8 cellular contexts compared by ENCODE assay signal in genomic region chrX:1451676-1452496, GRCh38. TPM values are rescaled to one million over a fixed set of nuclear protein-coding genes. Genes with fewer than 3 reads are reported as not detected.
A peak's percentile ranks its signal among the peaks of the same experiment; 100 is the strongest.
DNase-seq lines count a peak whose midpoint lies in the region; ATAC-seq and TF ChIP-seq lines count a peak whose summit lies in the region.

No MANE protein-coding gene starts in this region.

- H4K5ac ChIP-seq in mesendoderm (ENCODE audit: low read length) = no peak overlapping the region

- H3K79me2 ChIP-seq in mammary epithelial cell (ENCODE audit: insufficient read depth, low read length) = peaks cover 43% of the 10 kb centered on the region
- H3K79me2 ChIP-seq in mesendoderm (ENCODE audit: control insufficient read depth, insufficient read depth, low read length) = peaks cover 32% of the 10 kb centered on the region

- peak overlapping the region; percentile 99 for H3K56ac ChIP-seq in mesendoderm (ENCODE audit: low read length)

- H3K4ac ChIP-seq in mesendoderm (ENCODE audit: low read depth, low read length) = no peak overlapping the region

- TF ChIP-seq POLR2A in uterus (IDR thresholded peaks at IDR 0.05) = no peak

- H2AK5ac ChIP-seq in mesendoderm (ENCODE audit: low read length) = no peak overlapping the region

- H3K4me1 ChIP-seq in mammary epithelial cell (ENCODE audit: insufficient read depth, low read length) (no peaks in the 10 kb centered on the region), mesendoderm (ENCODE audit: control insufficient read depth, low read depth, low read length) (no peaks in the 10 kb centered on the region), uterus (peaks cover 3 to 10% of the 10 kb centered on the region in 2 donors)

- DNase-seq in Right ventricle myocardium superior = peak; percentile 51
- DNase-seq in cardiac septum (ENCODE audit: low spot score) = no peak
- no peak for DNase-seq in mammary epithelial cell
- DNase-seq in mesendoderm = no peak
- DNase-seq in uterus = peak; percentile 42 to 44
- no peak for DNase-seq in HUDEP-2 (lab: John Stamatoyannopoulos, UW; ENCODE audit: unreplicated experiment in 76 of 76)
- no peak for DNase-seq in NCI-H345 (lab: John Stamatoyannopoulos, UW)

- H3K27ac ChIP-seq in mammary epithelial cell (ENCODE audit: insufficient read depth, low read depth, low read length) = no peak overlapping the region
- no peak overlapping the region for H3K27ac ChIP-seq in mesendoderm (ENCODE audit: low read depth, low read length)
- H3K27ac ChIP-seq in uterus = peak overlapping the region; percentile 59 to 81

- H3K18ac ChIP-seq in mesendoderm (ENCODE audit: low read length) = peak overlapping the region; percentile 30

- H4K20me1 ChIP-seq in mammary epithelial cell (ENCODE audit: insufficient read depth, low read length) = no peaks in the 10 kb centered on the region

- intact Hi-C loops in Right ventricle myocardium superior (cut with DNase I) = no loop called here
- intact Hi-C loops in cardiac septum (cut with DNase I) = loop anchor here (2.0 to 10.0 kb wide), 3 partner anchors 59 to 1163 kb away; partner anchors contain the start of genes AKAP17A and SLC25A6
- intact Hi-C loops in mammary epithelial cell (cut with micrococcal nuclease) = loop anchor here (10.0 kb wide), 2 partner anchors 203 to 1363 kb away; no protein-coding TSS in a partner anchor
- intact Hi-C loops in uterus (cut with DNase I; ENCODE audit: low total_unique reads) = loop anchor here (5.0 kb wide), 2 partner anchors 60 to 140 kb away; partner anchors contain the start of genes AKAP17A and SLC25A6

- H2AFZ ChIP-seq in mammary epithelial cell (ENCODE audit: low read depth, low read length) = peak overlapping the region; percentile 94

- H3K9ac ChIP-seq in mammary epithelial cell (ENCODE audit: insufficient read depth, low read length) = peak overlapping the region; percentile 51
- H3K9ac ChIP-seq in mesendoderm (ENCODE audit: low read length) = peak overlapping the region; percentile 92

- H2BK120ac ChIP-seq in mesendoderm (ENCODE audit: low read depth, low read length) = no peak overlapping the region

- H3K4me2 ChIP-seq in mammary epithelial cell (ENCODE audit: insufficient read depth, low read depth, low read length) = peak overlapping the region; percentile 70
- peak overlapping the region; percentile 62 for H3K4me2 ChIP-seq in mesendoderm (ENCODE audit: low read length)

- dilution Hi-C loops in mammary epithelial cell (cut with HindIII; ENCODE audit: low sequenced_read_pairs) = no loop called here

- WGBS in mammary epithelial cell (ENCODE audit: low coverage, missing lambda C conversion rate) = no CpG with 5 or more reads among the region's 23 CpGs
- no CpG with 5 or more reads among the region's 23 CpGs for WGBS in mesendoderm (ENCODE audit: extremely low coverage, insufficient coverage, low lambda C conversion rate)

- TF ChIP-seq CTCF in mammary epithelial cell (conservative IDR thresholded peaks at IDR 0.05 in 1 of 2, IDR thresholded peaks at IDR 0.05 in 1 of 2; ENCODE audit: extremely low read depth in 1 of 2, insufficient read depth in 1 of 2, low read depth in 1 of 2, low read length in 2 of 2) (no peak), uterus (IDR thresholded peaks at IDR 0.05) (no peak)

- H3K9me3 ChIP-seq in mammary epithelial cell (replicated peaks; ENCODE audit: insufficient read depth, low read length) (peaks cover 3% of the 10 kb centered on the region), uterus (no peaks in the 10 kb centered on the region)

- no peak overlapping the region for H2BK15ac ChIP-seq in mesendoderm (replicated peaks; ENCODE audit: low read depth)

- H3K36me3 ChIP-seq in mammary epithelial cell (ENCODE audit: insufficient read depth, low read length) (no peaks in the 10 kb centered on the region), mesendoderm (ENCODE audit: control insufficient read depth, insufficient read depth, low read length) (peaks cover 2% of the 10 kb centered on the region), uterus (no peaks in the 10 kb centered on the region)

- H3K4me3 ChIP-seq in mammary epithelial cell (replicated peaks in 1 of 3; ENCODE audit: insufficient read depth in 1 of 3, low read depth in 2 of 3, low read length in 3 of 3) (peak overlapping the region; percentile 68 to 95 (median 88)), mesendoderm (ENCODE audit: low read length) (peak overlapping the region; percentile 92), uterus (peak overlapping the region; percentile 94 to 100)

- no peak for ATAC-seq in Right ventricle myocardium superior (ENCODE audit: poor library complexity)
- no peak for ATAC-seq in GM19397 (IDR thresholded peaks at IDR 0.05; ENCODE audit: unreplicated experiment)

- in situ Hi-C loops in mammary epithelial cell (cut with MboI; ENCODE audit: low sequenced_read_pairs in 2 of 2) = loop anchor here in 1 of 2 donors (10.0 kb wide), 1 partner anchor 1163 kb away; no protein-coding TSS in a partner anchor

- H3K27me3 ChIP-seq in mammary epithelial cell (ENCODE audit: insufficient read depth, low read length) (no peaks in the 10 kb centered on the region), mesendoderm (ENCODE audit: insufficient read depth, low read length, poor library complexity) (no peaks in the 10 kb centered on the region), uterus (no peaks in the 10 kb centered on the region)

- CTCF ChIA-PET in mammary epithelial cell (lab: Charles Lee; ENCODE audit: low non-redundant PET) = no interaction called here

- no peak overlapping the region for H3K23ac ChIP-seq in mesendoderm (ENCODE audit: low read length)

- no peak overlapping the region for H2BK5ac ChIP-seq in mesendoderm (ENCODE audit: low read length)

- BruUV-seq in mammary epithelial cell (replicated peaks; lab: Mats Ljungman, UMichigan) = no TSS peak

- H3K79me1 ChIP-seq in mesendoderm (ENCODE audit: low read length) = peaks cover 22% of the 10 kb centered on the region

- no peak overlapping the region for H4K8ac ChIP-seq in mesendoderm (ENCODE audit: low read depth, low read length)

RNA-seq across cellular contexts. Expression of gene ASMTL, which starts 0.8 kb away (rescaled TPM):
- 31.8 TPM for total RNA-seq in Right ventricle myocardium superior
- 26.8 TPM for total RNA-seq in cardiac septum
- total RNA-seq in mammary epithelial cell = 10 to 100 TPM in 1 of 2 donors, 1 to 10 TPM in 1; 9.1 to 13.7 TPM
- polyA plus RNA-seq in mammary epithelial cell = 10.9 TPM
- 9.4 TPM for polyA minus RNA-seq in mammary epithelial cell
- 13.5 TPM for polyA plus RNA-seq in mesendoderm (2013, experiment 1 of 2)
- 14.9 TPM for polyA plus RNA-seq in mesendoderm (2013, experiment 2 of 2)
- total RNA-seq in uterus = 10 to 100 TPM in 2 of 4 donors, 1 to 10 TPM in 2; 6.4 to 43.5 (median 11.1) TPM

RNA-seq across cellular contexts. Expression of gene SLC25A6, which starts 60.0 kb away (rescaled TPM):
- total RNA-seq in Right ventricle myocardium superior (141 TPM), cardiac septum (147 TPM), mammary epithelial cell (100 to 1,000 TPM; 215 to 270 TPM), uterus (100 to 1,000 TPM; 140 to 289 (median 207) TPM)
- 386 TPM for polyA plus RNA-seq in mammary epithelial cell
- 83.2 TPM for polyA minus RNA-seq in mammary epithelial cell
- polyA plus RNA-seq in mesendoderm (2013, experiment 1 of 2) = 429 TPM
- polyA plus RNA-seq in mesendoderm (2013, experiment 2 of 2) = 423 TPM

Comparison
In these comparisons a context has a peak if more than half of its experiments do, and no peak if none do; other contexts are left out.
1. DNase-seq: peak in Right ventricle myocardium superior (single experiment) and uterus (2 of 2); none in cardiac septum (single experiment), mammary epithelial cell (single experiment), mesendoderm (single experiment), HUDEP-2 (0 of 76) and NCI-H345 (single experiment).
2. H3K27ac ChIP-seq: peak in uterus (2 of 2); none in mammary epithelial cell (single experiment) and mesendoderm (single experiment).
3. Peak in every context shown above with its lines, with median percentiles within 50 percentile points of each other: H3K4me3 ChIP-seq.